In the genomic region with DNA sequence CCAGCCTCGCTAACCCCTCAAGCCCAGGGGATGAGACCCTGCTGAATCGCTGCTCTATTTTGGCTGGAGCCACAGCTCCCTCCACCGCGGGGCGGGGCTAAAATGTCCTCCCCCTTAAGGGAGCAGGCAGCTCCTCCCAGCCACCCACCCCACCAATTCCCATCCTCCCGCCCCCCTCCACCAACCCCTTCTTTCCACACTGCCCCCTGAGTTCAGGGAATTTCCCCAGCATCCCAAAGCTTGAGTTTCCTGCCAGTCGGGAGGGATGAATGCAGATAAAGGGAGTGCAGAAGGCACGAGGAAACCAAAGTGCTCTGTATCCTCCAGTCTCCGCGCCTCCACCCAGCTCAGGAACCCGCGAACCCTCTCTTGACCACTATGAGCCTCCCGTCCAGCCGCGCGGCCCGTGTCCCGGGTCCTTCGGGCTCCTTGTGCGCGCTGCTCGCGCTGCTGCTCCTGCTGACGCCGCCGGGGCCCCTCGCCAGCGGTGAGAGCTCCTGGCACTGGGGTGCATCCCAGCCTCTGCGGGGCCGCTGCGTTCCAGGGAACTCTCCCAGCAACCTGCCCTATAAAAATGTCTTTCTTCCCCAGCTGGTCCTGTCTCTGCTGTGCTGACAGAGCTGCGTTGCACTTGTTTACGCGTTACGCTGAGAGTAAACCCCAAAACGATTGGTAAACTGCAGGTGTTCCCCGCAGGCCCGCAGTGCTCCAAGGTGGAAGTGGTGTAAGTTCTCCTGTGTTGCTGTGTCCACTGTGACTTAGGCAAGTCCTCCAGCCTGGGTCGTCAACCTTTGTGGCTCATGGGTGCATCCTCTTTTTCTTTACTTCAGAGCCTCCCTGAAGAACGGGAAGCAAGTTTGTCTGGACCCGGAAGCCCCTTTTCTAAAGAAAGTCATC, we compare ENCODE assay signal across 10 cellular contexts. TPM values are rescaled to one million over a fixed set of nuclear protein-coding genes. Genes with fewer than 3 reads are reported as not detected.
DNase-seq lines count a peak whose midpoint lies in the region; ATAC-seq, FAIRE-seq and TF ChIP-seq lines count a peak whose summit lies in the region.
"Had no signal": no experiment of that assay in that cellular context is flagged by ENCODE, and none has a peak within 500 bp of the region (broad histone marks: within the 10 kb centered on the region; RNA-seq: fewer than 3 reads in every experiment).

CXCL6 (plus strand) TSS at position 306 of the 897 bp plus-strand sequence; CDS start at position 379, 73 bp downstream.

- H3K4me1 ChIP-seq in Caco-2 (no peaks in the 10 kb centered on the region), PC-3 (ENCODE audit: insufficient read depth, low read length) (peaks cover 61% of the 10 kb centered on the region), pancreas (peaks cover 0 to 4% (median 3%) of the 10 kb centered on the region in 3 donors)

- POLR2A ChIA-PET in Caco-2 (lab: Charles Lee) (no interaction called here), PC-3 (lab: Charles Lee; ENCODE audit: unreplicated experiment) (interaction anchor here (0.6 to 1.1 kb wide), 7 partner anchors 23 to 1775 kb away, joined by 3 to 11 read pairs (median 4); no protein-coding TSS in a partner anchor)
- POLR2A ChIA-PET in activated CD4-positive, alpha-beta memory T cell treated with anti-CD3 and anti-CD28 coated beads, Interleukin-2, amount 10 ng/mL, durations not matched to agents 7 days and 5 days (lab: Charles Lee), result no interaction called here

- DNase-seq in Caco-2 (peak in 1 of 2 experiments; percentile 30), PC-3 (peak; percentile 45), Right ventricle myocardium inferior (ENCODE audit: missing footprints) (peak; percentile 73), pancreas (peak in 5 of 6 donors; percentile 12 to 74 (median 29)), 8988T (no peak), medulla oblongata (ENCODE audit: extremely low spot score) (no peak), NCI-H2081 (lab: John Stamatoyannopoulos, UW) (no peak)
- no peak for DNase-seq in activated CD4-positive, alpha-beta memory T cell treated with anti-CD3 and anti-CD28 coated beads, Interleukin-2, amount 10 ng/mL, durations not matched to agents 7 days and 5 days
- DNase-seq: activated naive CD4-positive, alpha-beta T cell treated with Interleukin-2 at 50 U/mL for 16 hours; NCI-H1694 treated with DMSO at 0.1 percent for 48 hours had no signal

- H3K27ac ChIP-seq in PC-3 (ENCODE audit: low read length) (peak within 1 kb of the TSS; percentile 62), pancreas (peak within 1 kb of the TSS in 2 of 4 donors; percentile 58 to 66)

- 7 to 11% methylated on average over 40 to 41 of the region's 41 CpGs for WGBS in pancreas, 2 donors

- CTCF ChIA-PET in Caco-2 (lab: Charles Lee), result no interaction called here
- CTCF ChIA-PET in PC-3 (lab: Charles Lee), result interaction anchor here (0.6 kb wide), 1 partner anchor 175 kb away, joined by 7 read pairs; no protein-coding TSS in a partner anchor
- CTCF ChIA-PET in activated CD4-positive, alpha-beta memory T cell treated with anti-CD3 and anti-CD28 coated beads, Interleukin-2, amount 10 ng/mL, durations not matched to agents 7 days and 5 days (lab: Charles Lee), result interaction anchor here (1.3 kb wide), 1 partner anchor 9 kb away, joined by 3 read pairs; no protein-coding TSS in a partner anchor

- H3K9me3 ChIP-seq in Caco-2 (no peaks in the 10 kb centered on the region), PC-3 (ENCODE audit: low read length) (no peaks in the 10 kb centered on the region), pancreas (no peaks in the 10 kb centered on the region)

- H4K20me1 ChIP-seq in PC-3 (ENCODE audit: low read length), result no peaks in the 10 kb centered on the region

- no peaks in the 10 kb centered on the region for H3K9me2 ChIP-seq in PC-3 (replicated peaks; ENCODE audit: low read length)

- H3K27ac Mint-ChIP-seq in Caco-2 (ENCODE audit: unreplicated experiment), result no peak within 1 kb of the TSS
- no peak within 1 kb of the TSS for H3K27ac Mint-ChIP-seq in activated CD4-positive, alpha-beta memory T cell treated with anti-CD3 and anti-CD28 coated beads, Interleukin-2, amount 10 ng/mL, durations not matched to agents 7 days and 5 days

- H2AFZ ChIP-seq in PC-3 (ENCODE audit: low read length), result peak within 1 kb of the TSS; percentile 88

- H3K27me3 ChIP-seq in Caco-2 (replicated peaks; ENCODE audit: control insufficient read depth, insufficient read depth, low read length), result no peaks in the 10 kb centered on the region
- no peaks in the 10 kb centered on the region for H3K27me3 ChIP-seq in PC-3 (ENCODE audit: low read length)
- H3K27me3 ChIP-seq in pancreas, result peaks cover 0 to 4% (median 2%) of the 10 kb centered on the region in 4 donors

- TF ChIP-seq CTCF in Caco-2 (IDR thresholded peaks at IDR 0.05; ENCODE audit: insufficient read depth in 1 of 2, low read depth in 1 of 2, low read length in 1 of 2, severe bottlenecking in 1 of 2, unreplicated experiment in 1 of 2) (no peak), PC-3 (conservative IDR thresholded peaks at IDR 0.05; ENCODE audit: low read depth, low read length) (no peak), pancreas (IDR thresholded peaks at IDR 0.05) (no peak)

- ATAC-seq in PC-3 (peak; percentile 56), Right ventricle myocardium inferior (peak; percentile 73), pancreas (peak; percentile 48 to 81 (median 76))

- H3K4me1 Mint-ChIP-seq in Caco-2 (ENCODE audit: low read depth, unreplicated experiment), result no peaks in the 10 kb centered on the region
- no peaks in the 10 kb centered on the region for H3K4me1 Mint-ChIP-seq in activated CD4-positive, alpha-beta memory T cell treated with anti-CD3 and anti-CD28 coated beads, Interleukin-2, amount 10 ng/mL, durations not matched to agents 7 days and 5 days

- no peak for FAIRE-seq in pancreas (lab: Jason Lieb, UNC)

- H3K36me3 Mint-ChIP-seq in Caco-2 (ENCODE audit: insufficient read depth, unreplicated experiment), result no peaks in the 10 kb centered on the region
- H3K36me3 Mint-ChIP-seq in activated CD4-positive, alpha-beta memory T cell treated with anti-CD3 and anti-CD28 coated beads, Interleukin-2, amount 10 ng/mL, durations not matched to agents 7 days and 5 days (ENCODE audit: low read depth), result no peaks in the 10 kb centered on the region

- H3K79me2 ChIP-seq in PC-3 (ENCODE audit: low read length), result peaks cover 22% of the 10 kb centered on the region

- no peaks in the 10 kb centered on the region for H3K9me3 Mint-ChIP-seq in Caco-2 (ENCODE audit: unreplicated experiment)
- H3K9me3 Mint-ChIP-seq in activated CD4-positive, alpha-beta memory T cell treated with anti-CD3 and anti-CD28 coated beads, Interleukin-2, amount 10 ng/mL, durations not matched to agents 7 days and 5 days, result peaks cover 3% of the 10 kb centered on the region

- H3K4me3 ChIP-seq in Caco-2 (ENCODE audit: low read depth, low read length), result peak within 1 kb of the TSS; percentile 27
- peak within 1 kb of the TSS; percentile 74 for H3K4me3 ChIP-seq in PC-3 (ENCODE audit: low read length)
- H3K4me3 ChIP-seq in pancreas, result peak within 1 kb of the TSS in 3 of 4 donors; percentile 13 to 47 (median 25)

- no peaks in the 10 kb centered on the region for H3K36me3 ChIP-seq in Caco-2 (ENCODE audit: control insufficient read depth, insufficient read depth, low read length)
- no peaks in the 10 kb centered on the region for H3K36me3 ChIP-seq in PC-3 (ENCODE audit: low read depth, low read length)
- H3K36me3 ChIP-seq in pancreas, result no peaks in the 10 kb centered on the region

- peak within 1 kb of the TSS; percentile 70 for H3K4me3 Mint-ChIP-seq in Caco-2 (ENCODE audit: unreplicated experiment)
- no peak within 1 kb of the TSS for H3K4me3 Mint-ChIP-seq in activated CD4-positive, alpha-beta memory T cell treated with anti-CD3 and anti-CD28 coated beads, Interleukin-2, amount 10 ng/mL, durations not matched to agents 7 days and 5 days

- intact Hi-C loops in Caco-2 (cut with micrococcal nuclease; ENCODE audit: unreplicated experiment) (no loop called here), PC-3 (cut with micrococcal nuclease) (no loop called here), Right ventricle myocardium inferior (cut with DNase I) (no loop called here), pancreas (cut with DNase I) (no loop called here)

- BruUV-seq in Caco-2 (replicated peaks; lab: Mats Ljungman, UMichigan) (no TSS peak), PC-3 (replicated peaks; lab: Mats Ljungman, UMichigan) (TSS peak; percentile 80)

- peak within 1 kb of the TSS; percentile 90 for H3K4me2 ChIP-seq in PC-3 (ENCODE audit: low read length)

- peaks cover 9% of the 10 kb centered on the region for H3K27me3 Mint-ChIP-seq in Caco-2 (ENCODE audit: insufficient read depth, unreplicated experiment)
- peaks cover 8% of the 10 kb centered on the region for H3K27me3 Mint-ChIP-seq in activated CD4-positive, alpha-beta memory T cell treated with anti-CD3 and anti-CD28 coated beads, Interleukin-2, amount 10 ng/mL, durations not matched to agents 7 days and 5 days

- H3K9ac ChIP-seq in PC-3 (ENCODE audit: low read length), result peak within 1 kb of the TSS; percentile 78

- peaks cover 11% of the 10 kb centered on the region for H3F3A ChIP-seq in PC-3 (ENCODE audit: low read length, unreplicated experiment)

RNA-seq across cellular contexts. Expression of gene CXCL6, which starts in this region (rescaled TPM):
- total RNA-seq in Caco-2 (2022), result not detected in 2 replicates
- 23.4 and 25.7 TPM in 2 replicates for total RNA-seq in PC-3 (2014; rRNA removed)
- total RNA-seq in Right ventricle myocardium inferior, result 0.27 TPM
- total RNA-seq in pancreas, result 10 to 100 TPM in 2 of 6 donors, 1 to 10 TPM in 1, under 1 TPM in 3; 0.65 to 65.6 (median 1.5) TPM
- 1 to 10 TPM; 2.0 to 6.4 TPM for polyA plus RNA-seq in pancreas
- total RNA-seq in activated CD4-positive, alpha-beta memory T cell treated with anti-CD3 and anti-CD28 coated beads, Interleukin-2, amount 10 ng/mL, durations not matched to agents 7 days and 5 days, result not detected

Comparison
In these comparisons a context has a peak if more than half of its experiments do, and no peak if none do; other contexts are left out.
1. Peak in DNase-seq and ATAC-seq in Right ventricle myocardium inferior; RNA of the gene not detected or under 1 TPM.
2. DNase-seq: peak in PC-3 (single experiment) and pancreas (5 of 6); none in 8988T (single experiment), medulla oblongata (single experiment), activated CD4-positive, alpha-beta memory T cell treated with anti-CD3 and anti-CD28 coated beads, Interleukin-2, amount 10 ng/mL, durations not matched to agents 7 days and 5 days (single experiment) and NCI-H2081 (0 of 2).
3. Peak in every context shown above with its lines, with median percentiles within 50 percentile points of each other: H3K4me3 ChIP-seq and ATAC-seq.